ENCODE assay signal across 17 cellular contexts in the genomic region with DNA sequence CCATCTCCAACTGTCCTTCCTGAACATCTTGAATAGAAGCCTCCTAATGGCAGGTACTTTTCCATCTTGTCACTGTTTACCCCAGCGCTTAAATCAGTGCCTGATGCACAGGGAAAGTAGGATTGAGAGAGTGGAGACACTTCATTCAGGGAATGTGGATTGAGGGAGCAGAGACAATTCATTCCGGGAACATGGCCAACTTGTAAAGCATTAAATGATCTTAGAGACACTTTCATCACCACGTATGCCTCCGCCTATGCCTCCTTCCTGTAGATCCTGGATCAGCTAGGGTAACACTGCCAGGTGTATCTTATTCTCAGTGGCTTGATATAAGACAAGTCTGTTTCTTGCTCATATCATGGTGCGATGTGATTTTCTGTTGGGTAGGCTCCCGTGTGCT.
DNase-seq lines count a peak whose midpoint lies in the region; ATAC-seq and TF ChIP-seq lines count a peak whose summit lies in the region.
"Had no signal": no experiment of that assay in that cellular context is flagged by ENCODE, and none has a peak within 500 bp of the region (broad histone marks: within the 10 kb centered on the region; RNA-seq: fewer than 3 reads in every experiment).

No MANE protein-coding gene starts in this region.

- in situ Hi-C loops in ACHN (cut with HindIII; ENCODE audit: low pct_ligation_motif_present, low pct_unique_long_range_greater_than_20kb, low sequenced_read_pairs), result no loop called here

- peak; percentile 3 for DNase-seq in DMS 273 (lab: John Stamatoyannopoulos, UW; ENCODE audit: unreplicated experiment)
- no peak for DNase-seq in DMS 273 treated with DMSO at 0.1 percent for 48 hours (lab: John Stamatoyannopoulos, UW)
- peak; percentile 13 for DNase-seq in ACHN
- peak; percentile 24 for DNase-seq in NCI-H69 (lab: John Stamatoyannopoulos, UW)
- peak; percentile 4 for DNase-seq in kidney tubule cell (ENCODE audit: low spot score)
- DNase-seq in right atrium auricular region (ENCODE audit: low spot score), result no peak
- no peak for DNase-seq in hippocampal formation (lab: John Stamatoyannopoulos, UW)
- no peak for DNase-seq in foreskin keratinocyte
- DNase-seq: COR-L47, MG63, NCI-H1092 treated with DMSO at 0.1 percent for 48 hours, NCI-H187, NCI-H774, SHP77 treated with DMSO at 0.1 percent for 48 hours had no signal

- no peak overlapping the region for H3K27ac ChIP-seq in right atrium auricular region
- H3K27ac ChIP-seq in foreskin keratinocyte, result no peak overlapping the region
- H3K27ac ChIP-seq: 22Rv1, C4-2B, KMS-11 had no signal

- TF ChIP-seq CTCF in right atrium auricular region (IDR thresholded peaks at IDR 0.05), result no peak
- no peak for TF ChIP-seq CTCF in foreskin keratinocyte (conservative IDR thresholded peaks at IDR 0.05)

- H3K9me3 ChIP-seq in right atrium auricular region, result no peaks in the 10 kb centered on the region
- H3K9me3 ChIP-seq: MG63 had no signal

- H3K4me1 ChIP-seq in right atrium auricular region, result no peaks in the 10 kb centered on the region
- H3K4me1 ChIP-seq in foreskin keratinocyte, result peaks cover 39% of the 10 kb centered on the region

- no peak for ATAC-seq in foreskin keratinocyte

- no peaks in the 10 kb centered on the region for H3K27me3 ChIP-seq in right atrium auricular region
- H3K27me3 ChIP-seq in foreskin keratinocyte, result no peaks in the 10 kb centered on the region
- H3K27me3 ChIP-seq: MG63 had no signal

- no peak overlapping the region for H3K4me3 ChIP-seq in right atrium auricular region
- H3K4me3 ChIP-seq: MG63 had no signal

- no peaks in the 10 kb centered on the region for H3K36me3 ChIP-seq in right atrium auricular region
- H3K36me3 ChIP-seq: MG63 had no signal

Comparison
In these comparisons a context has a peak if more than half of its experiments do, and no peak if none do; other contexts are left out.
1. DNase-seq: peak in DMS 273 (single experiment), ACHN (single experiment), NCI-H69 (single experiment) and kidney tubule cell (single experiment); none in DMS 273 treated with DMSO at 0.1 percent for 48 hours (single experiment), right atrium auricular region (single experiment), hippocampal formation (0 of 2) and foreskin keratinocyte (0 of 2).